Comparison of ENCODE assay signal across 31 cellular contexts in the genomic region with DNA sequence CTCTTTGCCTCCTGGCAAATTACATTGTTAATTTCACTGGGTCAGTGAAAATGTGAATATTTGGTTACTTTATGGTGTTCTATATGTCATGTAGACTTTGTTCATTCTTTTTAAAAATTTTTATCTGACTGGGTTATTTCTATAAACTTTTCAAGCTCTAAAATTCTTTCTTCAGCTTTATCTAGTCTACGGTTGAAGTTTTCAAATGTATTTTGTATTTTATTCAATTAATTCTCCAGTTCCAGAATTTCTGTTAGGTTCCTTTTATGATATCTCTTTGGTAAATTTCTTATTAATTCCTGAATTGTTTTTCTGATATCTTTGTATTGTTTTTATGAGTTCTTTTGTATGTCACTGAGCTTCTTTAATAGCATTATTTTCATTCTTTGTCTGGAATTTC.
"Had no signal": no experiment of that assay in that cellular context is flagged by ENCODE, and none has a peak within 500 bp of the region (broad histone marks: within the 10 kb centered on the region; RNA-seq: fewer than 3 reads in every experiment).

No MANE protein-coding gene starts in this region.

- H3K36me3 ChIP-seq: ascending aorta, breast epithelium, cardiac muscle cell, esophagus muscularis mucosa, gastroesophageal sphincter, heart right ventricle had no signal

- H3K36me3 Mint-ChIP-seq: activated naive CD4-positive, alpha-beta T cell treated with anti-CD3 and anti-CD28 coated beads, Interleukin-2, amount 10 ng/mL, durations not matched to agents 7 days and 5 days had no signal

- H3K27ac Mint-ChIP-seq: activated CD8-positive, alpha-beta T cell treated with anti-CD3 and anti-CD28 coated beads for 36 hours; activated naive CD4-positive, alpha-beta T cell treated with anti-CD3 and anti-CD28 coated beads, Interleukin-2, amount 10 ng/mL, durations not matched to agents 7 days and 5 days; activated naive CD4-positive, alpha-beta T cell treated with anti-CD3 and anti-CD28 coated beads, Interleukin-2, amount 50 U/mL, for 72 hours; activated naive CD8-positive, alpha-beta T cell treated with anti-CD3 and anti-CD28 coated beads, Interleukin-2, amount 10 ng/mL, durations not matched to agents 7 days and 5 days; activated T-helper 2 cell treated with anti-CD3 and anti-CD28 coated beads, Interferon-gamma antibody, Interleukin-2, Interleukin-4, amounts not matched to agents 10 μg/mL and 5 μg/mL and 100 μg/mL, durations not matched to agents 14 hours and 24 hours and 36 hours; brain; dendritic cell treated with granulocyte-macrophage colony-stimulating factor and Interleukin-4, amounts not matched to agents 40 ng/mL and 50 ng/mL, for 4 days; effector memory CD8-positive, alpha-beta T cell; WTC11 had no signal

- H2AFZ ChIP-seq: hepatocyte had no signal

- H3K4me1 Mint-ChIP-seq: activated naive CD4-positive, alpha-beta T cell treated with anti-CD3 and anti-CD28 coated beads, Interleukin-2, amount 10 ng/mL, durations not matched to agents 7 days and 5 days; activated naive CD8-positive, alpha-beta T cell treated with anti-CD3 and anti-CD28 coated beads, Interleukin-2, amount 10 ng/mL, durations not matched to agents 7 days and 5 days; brain had no signal

- ATAC-seq: activated CD8-positive, alpha-beta T cell treated with anti-CD3 and anti-CD28 coated beads for 36 hours; activated naive CD4-positive, alpha-beta T cell treated with anti-CD3 and anti-CD28 coated beads, Interleukin-2, amount 50 U/mL, for 72 hours; activated T-cell treated with anti-CD3 and anti-CD28 coated beads, Interleukin-2, amount 50 U/mL, for 4 hours; effector memory CD8-positive, alpha-beta T cell; foreskin keratinocyte; gastroesophageal sphincter; heart right ventricle had no signal

- H3K4me1 ChIP-seq: ascending aorta, breast epithelium, esophagus muscularis mucosa, gastroesophageal sphincter, heart right ventricle had no signal

- H3K79me2 ChIP-seq: hepatocyte had no signal

- H3K4me3 Mint-ChIP-seq: activated CD8-positive, alpha-beta T cell treated with anti-CD3 and anti-CD28 coated beads for 36 hours; activated naive CD4-positive, alpha-beta T cell treated with anti-CD3 and anti-CD28 coated beads, Interleukin-2, amount 10 ng/mL, durations not matched to agents 7 days and 5 days; activated naive CD8-positive, alpha-beta T cell treated with anti-CD3 and anti-CD28 coated beads, Interleukin-2, amount 10 ng/mL, durations not matched to agents 7 days and 5 days; activated T-cell treated with anti-CD3 and anti-CD28 coated beads, Interleukin-2, amount 50 U/mL, for 4 hours; brain; dendritic cell treated with granulocyte-macrophage colony-stimulating factor and Interleukin-4, amounts not matched to agents 40 ng/mL and 50 ng/mL, for 4 days; effector memory CD8-positive, alpha-beta T cell; WTC11 had no signal

- H3K4me3 ChIP-seq: ascending aorta, breast epithelium, cardiac muscle cell, coronary artery, dorsolateral prefrontal cortex, esophagus muscularis mucosa, gastroesophageal sphincter, heart right ventricle, hepatocyte had no signal

- H3K4me2 ChIP-seq: hepatocyte had no signal

- H3K27ac ChIP-seq: ascending aorta, breast epithelium, cardiac muscle cell, coronary artery, dorsolateral prefrontal cortex, esophagus muscularis mucosa, foreskin keratinocyte, gastroesophageal sphincter, heart right ventricle, hepatocyte, VCaP had no signal

- DNase-seq: activated CD4-positive, alpha-beta T cell treated with anti-CD3 and anti-CD28 coated beads for 1 hour; activated CD4-positive, alpha-beta T cell treated with anti-CD3 and anti-CD28 coated beads for 4 hours; activated CD4-positive, alpha-beta T cell treated with anti-CD3 and anti-CD28 coated beads, Interleukin-2, amount 50 U/mL, for 1 hour; activated CD4-positive, alpha-beta T cell treated with anti-CD3 and anti-CD28 coated beads, Interleukin-2, amount 50 U/mL, for 48 hours; activated CD8-positive, alpha-beta memory T cell treated with anti-CD3 and anti-CD28 coated beads for 24 hours; activated CD8-positive, alpha-beta T cell treated with anti-CD3 and anti-CD28 coated beads for 36 hours; activated effector memory CD4-positive, alpha-beta T cell treated with anti-CD3 and anti-CD28 coated beads, Interleukin-2, amount 50 U/mL, for 16 hours; activated naive CD4-positive, alpha-beta T cell treated with anti-CD3 and anti-CD28 coated beads, Interleukin-2, amount 10 ng/mL, durations not matched to agents 7 days and 5 days; activated naive CD8-positive, alpha-beta T cell treated with anti-CD3 and anti-CD28 coated beads, Interleukin-2, amount 10 ng/mL, durations not matched to agents 7 days and 5 days; activated T-cell treated with anti-CD3 and anti-CD28 coated beads, Interleukin-2, amount 50 U/mL, for 4 hours; central memory CD4-positive, alpha-beta T cell; cerebellar nuclear complex; dorsolateral prefrontal cortex; effector memory CD8-positive, alpha-beta T cell; erythroblast; foreskin keratinocyte; heart right ventricle; T-helper 2 cell had no signal

- H3K27me3 ChIP-seq: ascending aorta, breast epithelium, cardiac muscle cell, esophagus muscularis mucosa, foreskin keratinocyte, gastroesophageal sphincter, heart right ventricle had no signal
